23 cellular contexts compared by ENCODE assay signal in the genomic region with DNA sequence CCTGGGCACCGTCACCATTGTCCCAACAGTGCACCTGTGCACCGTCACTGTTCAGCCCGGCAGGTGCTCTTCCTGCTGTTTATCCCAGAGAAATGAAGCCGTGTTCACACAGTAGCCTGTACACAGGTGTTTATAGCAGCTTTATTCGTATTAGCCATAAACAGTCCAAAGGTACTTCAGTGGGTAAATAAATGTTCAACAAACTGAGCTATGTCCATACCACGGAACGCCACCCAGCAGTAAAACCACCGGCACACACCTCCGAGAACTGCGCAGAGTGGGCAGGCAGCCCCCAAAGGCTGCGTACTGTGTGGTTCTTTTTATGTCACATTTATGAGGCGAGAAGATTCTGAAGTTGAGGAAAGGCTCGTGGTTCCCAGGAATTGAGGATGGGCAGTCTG. TPM values are rescaled to one million over a fixed set of nuclear protein-coding genes. Genes with fewer than 3 reads are reported as not detected.
DNase-seq lines count a peak whose midpoint lies in the region; ATAC-seq and TF ChIP-seq lines count a peak whose summit lies in the region.
"Had no signal": no experiment of that assay in that cellular context is flagged by ENCODE, and none has a peak within 500 bp of the region (broad histone marks: within the 10 kb centered on the region; RNA-seq: fewer than 3 reads in every experiment).

No MANE protein-coding gene starts in this region.

- CTCF ChIA-PET in IMR-90 (lab: Yijun Ruan, JAX) = interaction anchor here (1.1 to 1.6 kb wide), 2 partner anchors 9 to 27 kb away, joined by 3 read pairs; no protein-coding TSS in a partner anchor

- no peaks in the 10 kb centered on the region for H3K9me3 ChIP-seq in IMR-90 (ENCODE audit: control insufficient read depth, insufficient read depth, low read length)
- H3K9me3 ChIP-seq in spleen = no peaks in the 10 kb centered on the region
- H3K9me3 ChIP-seq: gastrocnemius medialis, left ventricle myocardium inferior, ovary had no signal

- TF ChIP-seq CTCF in IMR-90 (conservative IDR thresholded peaks at IDR 0.05; ENCODE audit: low read depth, low read length) (no peak), mesothelial cell of epicardium (IDR thresholded peaks at IDR 0.05; ENCODE audit: unreplicated experiment) (no peak), spleen (IDR thresholded peaks at IDR 0.05 in 8 of 11, conservative IDR thresholded peaks at IDR 0.05 in 3 of 11) (no peak)

- no peak overlapping the region for H3K4me3 Mint-ChIP-seq in mesothelial cell of epicardium
- H3K4me3 Mint-ChIP-seq: activated T-cell treated with anti-CD3 and anti-CD28 coated beads, Interleukin-2, amount 50 U/mL, for 24 hours; central memory CD8-positive, alpha-beta T cell; naive thymus-derived CD8-positive, alpha-beta T cell; T-helper 2 cell treated with Interferon-gamma antibody and Interleukin-4, amounts not matched to agents 5 μg/mL and 100 μg/mL, for 36 hours; type B pancreatic cell had no signal

- H3K27me3 ChIP-seq in IMR-90 (ENCODE audit: control insufficient read depth, insufficient read depth, low read length) (no peaks in the 10 kb centered on the region), spleen (replicated peaks in 1 of 7) (no peaks in the 10 kb centered on the region)
- H3K27me3 ChIP-seq: gastrocnemius medialis, ovary had no signal

- H3K4me1 Mint-ChIP-seq in mesothelial cell of epicardium = peaks cover 33% of the 10 kb centered on the region

- no peaks in the 10 kb centered on the region for H3K27me3 Mint-ChIP-seq in mesothelial cell of epicardium (ENCODE audit: low read depth)
- H3K27me3 Mint-ChIP-seq: activated T-cell treated with anti-CD3 and anti-CD28 coated beads, Interleukin-2, amount 50 U/mL, for 24 hours; central memory CD8-positive, alpha-beta T cell; naive thymus-derived CD8-positive, alpha-beta T cell; type B pancreatic cell had no signal

- H3K36me3 ChIP-seq in IMR-90 (ENCODE audit: control insufficient read depth, insufficient read depth, low read length) (peaks cover 54% of the 10 kb centered on the region), spleen (peaks cover 0 to 97% (median 33%) of the 10 kb centered on the region in 6 donors)
- H3K36me3 ChIP-seq: ovary had no signal

- no peak for TF ChIP-seq POLR2A in IMR-90 (IDR thresholded peaks at IDR 0.05; ENCODE audit: low read depth, low read length)
- no peak for TF ChIP-seq POLR2A in spleen (IDR thresholded peaks at IDR 0.05)

- peak overlapping the region; percentile 70 for H3K27ac Mint-ChIP-seq in mesothelial cell of epicardium
- H3K27ac Mint-ChIP-seq: activated T-cell treated with anti-CD3 and anti-CD28 coated beads, Interleukin-2, amount 50 U/mL, for 24 hours; naive thymus-derived CD8-positive, alpha-beta T cell; T-helper 2 cell treated with Interferon-gamma antibody and Interleukin-4, amounts not matched to agents 5 μg/mL and 100 μg/mL, for 36 hours; type B pancreatic cell had no signal

- no peak overlapping the region for H3K4me2 ChIP-seq in IMR-90 (ENCODE audit: low read depth, low read length)

- peaks cover 23% of the 10 kb centered on the region for H3K36me3 Mint-ChIP-seq in mesothelial cell of epicardium

- no peak overlapping the region for H2BK120ac ChIP-seq in IMR-90 (ENCODE audit: low read depth, low read length)

- H3K4me3 ChIP-seq in IMR-90 (ENCODE audit: insufficient read depth, low read depth, low read length) = no peak overlapping the region
- no peak overlapping the region for H3K4me3 ChIP-seq in spleen
- H3K4me3 ChIP-seq: gastrocnemius medialis, left ventricle myocardium inferior, ovary had no signal

- 94% methylated on average over 11 of the region's 13 CpGs; no CpG with 5 or more reads in 1 of the 2 experiments for WGBS in IMR-90 (ENCODE audit: extremely low coverage in 2 of 2, insufficient read length in 1 of 2), 2 experiments
- WGBS in spleen, 5 donors = 93 to 98% (median 96%) methylated on average over 13 of the region's 13 CpGs

- in situ Hi-C loops in IMR-90 (cut with MboI; ENCODE audit: low sequenced_read_pairs) = no loop called here

- dilution Hi-C loops in IMR-90 (cut with HindIII; ENCODE audit: low sequenced_read_pairs, unreplicated experiment) = no loop called here

- peaks cover 20% of the 10 kb centered on the region for H3K9me1 ChIP-seq in IMR-90 (ENCODE audit: insufficient read depth, low read length)

- H3K56ac ChIP-seq in IMR-90 (ENCODE audit: extremely low read depth, insufficient read depth, low read length) = no peak overlapping the region

- no peak overlapping the region for H3K9ac ChIP-seq in IMR-90 (ENCODE audit: low read depth, low read length)

- H3K4me1 ChIP-seq in IMR-90 (ENCODE audit: control insufficient read depth, insufficient read depth, low read length) = peaks cover 8% of the 10 kb centered on the region
- no peaks in the 10 kb centered on the region for H3K4me1 ChIP-seq in spleen
- H3K4me1 ChIP-seq: gastrocnemius medialis had no signal

- peak overlapping the region; percentile 43 for H2AK9ac ChIP-seq in IMR-90 (replicated peaks; ENCODE audit: low read depth, low read length, poor library complexity)

- no peak overlapping the region for H2BK5ac ChIP-seq in IMR-90 (ENCODE audit: low read depth, low read length, poor library complexity, severe bottlenecking)

- no peak for ATAC-seq in IMR-90 (ENCODE audit: low read depth)
- ATAC-seq: gastrocnemius medialis; naive thymus-derived CD8-positive, alpha-beta T cell; PC-3 had no signal

- H2BK20ac ChIP-seq in IMR-90 (ENCODE audit: low read depth, low read length) = no peak overlapping the region

- no peak overlapping the region for H4K5ac ChIP-seq in IMR-90 (ENCODE audit: low read depth, low read length)

- TF ChIP-seq RAD21 in IMR-90 (IDR thresholded peaks at IDR 0.05; ENCODE audit: low read length) = no peak

- peaks cover 7% of the 10 kb centered on the region for H3K9me3 Mint-ChIP-seq in mesothelial cell of epicardium
- H3K9me3 Mint-ChIP-seq: activated T-cell treated with anti-CD3 and anti-CD28 coated beads, Interleukin-2, amount 50 U/mL, for 24 hours; central memory CD8-positive, alpha-beta T cell; T-helper 2 cell treated with Interferon-gamma antibody and Interleukin-4, amounts not matched to agents 5 μg/mL and 100 μg/mL, for 36 hours; type B pancreatic cell had no signal

- no peak overlapping the region for H2AK5ac ChIP-seq in IMR-90 (ENCODE audit: low read depth, low read length)

- intact Hi-C loops in IMR-90 (cut with micrococcal nuclease) (no loop called here), spleen (cut with DNase I; ENCODE audit: low total_unique reads) (no loop called here)

- H3K23ac ChIP-seq in IMR-90 (ENCODE audit: low read depth, low read length) = no peak overlapping the region

- H4K8ac ChIP-seq in IMR-90 (ENCODE audit: low read depth in 2 of 2, low read length in 2 of 2) = no peak overlapping the region

- peaks cover 22% of the 10 kb centered on the region for H4K20me1 ChIP-seq in IMR-90 (ENCODE audit: insufficient read depth, low read length)

- no peak overlapping the region for H3K4ac ChIP-seq in IMR-90 (ENCODE audit: low read depth, low read length)

- H3K27ac ChIP-seq in IMR-90 (ENCODE audit: insufficient read depth, low read length) (no peak overlapping the region), spleen (no peak overlapping the region)
- H3K27ac ChIP-seq: gastrocnemius medialis, left ventricle myocardium inferior, ovary had no signal

- POLR2A ChIA-PET in IMR-90 (lab: Charles Lee; ENCODE audit: unreplicated experiment) = no interaction called here

- no peak for DNase-seq in IMR-90
- DNase-seq in NCI-H748 treated with DMSO at 0.1 percent for 48 hours (lab: John Stamatoyannopoulos, UW) = peak; percentile 40
- no peak for DNase-seq in mesothelial cell of epicardium (ENCODE audit: low spot score in 2 of 2, unreplicated experiment in 2 of 2)
- peak; percentile 19 for DNase-seq in spleen
- no peak for DNase-seq in Ammon's horn (ENCODE audit: low spot score)
- no peak for DNase-seq in NCI-H2196 treated with DMSO at 0.1 percent for 48 hours (lab: John Stamatoyannopoulos, UW; ENCODE audit: unreplicated experiment)
- DNase-seq in H4 (ENCODE audit: low spot score) = no peak
- DNase-seq: activated CD4-positive, alpha-beta T cell treated with anti-CD3 and anti-CD28 coated beads for 4 hours; activated gamma-delta T cell treated with Interleukin-2 at 50 U/mL for 16 hours; activated T-cell treated with anti-CD3 and anti-CD28 coated beads, Interleukin-2, amount 50 U/mL, for 24 hours; gastrocnemius medialis; hippocampal formation; left ventricle myocardium inferior; naive thymus-derived CD8-positive, alpha-beta T cell; NCI-H187 treated with DMSO at 0.1 percent for 48 hours; NK-92 treated with Interleukin-12 subunit alpha and Interleukin-12 subunit beta, amount 100 ng/mL, for 24 hours; ovary; PC-3; retina; Right ventricle myocardium superior had no signal

- no TSS peak for BruUV-seq in IMR-90 (replicated peaks; lab: Mats Ljungman, UMichigan)

- H3K18ac ChIP-seq in IMR-90 (ENCODE audit: low read depth, low read length) = no peak overlapping the region

- no peak overlapping the region for H4K91ac ChIP-seq in IMR-90 (ENCODE audit: insufficient read depth, low read depth, low read length)

- H3K14ac ChIP-seq in IMR-90 (replicated peaks; ENCODE audit: low read depth, low read length) = no peak overlapping the region

- H3K79me1 ChIP-seq in IMR-90 (ENCODE audit: low read depth in 1 of 2, low read length in 2 of 2) = peaks cover 16 to 51% of the 10 kb centered on the region in 2 experiments

- no peak overlapping the region for H2AFZ ChIP-seq in IMR-90 (replicated peaks; ENCODE audit: low read length, poor library complexity)

- H2BK15ac ChIP-seq in IMR-90 (ENCODE audit: low read depth, low read length) = no peak overlapping the region

TF ChIP-seq in IMR-90, 13 proteins besides CTCF, POLR2A, EP300 and RAD21 (continues in another document):
- no peak for TF ChIP-seq MAFK (IDR thresholded peaks at IDR 0.05; ENCODE audit: low read depth, low read length)
- no peak for TF ChIP-seq CHD1 (IDR thresholded peaks at IDR 0.05; ENCODE audit: low read depth, low read length)
- TF ChIP-seq CEBPB (IDR thresholded peaks at IDR 0.05; ENCODE audit: low read depth, low read length) = no peak

RNA-seq across cellular contexts. Expression of a gene that starts 44.9 kb away (rescaled TPM):
- total RNA-seq in IMR-90 (2012; rRNA removed) (6.9 and 8.1 TPM in 2 replicates), mesothelial cell of epicardium (34.8 to 43.3 TPM (median 40.2 TPM) in 3 replicates), spleen (10 to 100 TPM; 22.7 to 33.1 (median 26.3) TPM)
- polyA plus RNA-seq in IMR-90 (2012; rRNA removed) (7.9 and 11.5 TPM in 2 replicates), spleen (10 to 100 TPM in 2 of 3 donors, 1 to 10 TPM in 1; 6.3 to 12.7 (median 11.1) TPM)
- polyA plus RNA-seq in IMR-90 (2012; cell fraction: cytosol; rRNA removed) = 4.2 and 6.5 TPM in 2 replicates
- polyA plus RNA-seq in IMR-90 (2012; cell fraction: nucleus; rRNA removed; ENCODE audit: low replicate concordance) = 43.9 and 65.7 TPM in 2 replicates
- 4.5 and 19.6 TPM in 2 replicates for total RNA-seq in H4 (2014; rRNA removed; shearing (Covaris generic))

RNA-seq across cellular contexts. Expression of a gene that starts 49.2 kb away (rescaled TPM):
- total RNA-seq in IMR-90 (2012; rRNA removed) (59.2 and 59.3 TPM in 2 replicates), mesothelial cell of epicardium (51.6 to 53.6 TPM (median 52.6 TPM) in 3 replicates), spleen (10 to 100 TPM; 47.5 to 91.7 (median 59.4) TPM)
- polyA plus RNA-seq in IMR-90 (2012; rRNA removed) (97.0 and 97.8 TPM in 2 replicates), spleen (10 to 100 TPM; 21.7 to 42.4 (median 40.1) TPM)
- 50.0 and 55.8 TPM in 2 replicates for polyA plus RNA-seq in IMR-90 (2012; cell fraction: cytosol; rRNA removed)
- polyA plus RNA-seq in IMR-90 (2012; cell fraction: nucleus; rRNA removed; ENCODE audit: low replicate concordance) = 54.6 and 91.2 TPM in 2 replicates
- 38.8 and 73.0 TPM in 2 replicates for total RNA-seq in H4 (2014; rRNA removed; shearing (Covaris generic))

Comparison
In these comparisons a context has a peak if more than half of its experiments do, and no peak if none do; other contexts are left out.
1. DNase-seq: peak in NCI-H748 treated with DMSO at 0.1 percent for 48 hours (single experiment) and spleen (single experiment); none in IMR-90 (single experiment), mesothelial cell of epicardium (0 of 2), Ammon's horn (single experiment), NCI-H2196 treated with DMSO at 0.1 percent for 48 hours (single experiment) and H4 (single experiment).